Comparison of ENCODE assay signal across 1 cellular context in the genomic region with DNA sequence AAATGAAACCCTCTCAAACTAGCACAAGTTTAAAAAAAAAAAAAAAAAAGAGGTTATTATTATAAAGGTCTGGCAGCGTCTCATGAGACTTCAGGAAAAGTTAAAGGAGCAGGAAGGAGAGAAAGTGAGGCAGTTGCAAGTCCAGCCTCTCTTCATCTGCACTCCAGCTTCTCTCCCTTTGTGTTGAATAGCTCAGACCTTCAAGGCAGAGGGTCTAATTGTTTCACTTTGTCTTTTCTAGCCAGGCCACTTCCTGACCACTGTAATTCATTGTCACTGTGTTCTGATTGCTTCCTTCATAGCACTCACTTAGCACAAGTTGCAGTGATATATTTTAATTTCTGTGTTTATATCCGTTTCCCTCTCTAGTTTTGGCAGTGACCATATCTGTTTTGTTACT.
A peak's percentile ranks its signal among the peaks of the same experiment; 100 is the strongest.
TF ChIP-seq lines count a peak whose summit lies in the region.

No MANE protein-coding gene starts in this region.

TF ChIP-seq in HepG2, 621 proteins besides CTCF, POLR2A, EP300 and RAD21 (continued from another document and continues in another):
- no peak for TF ChIP-seq ZNF549 (CRISPR knock-in tag; IDR thresholded peaks at IDR 0.05)
- no peak for TF ChIP-seq MATR3 (CRISPR knock-in tag; IDR thresholded peaks at IDR 0.05)
- TF ChIP-seq, protein P1, sequence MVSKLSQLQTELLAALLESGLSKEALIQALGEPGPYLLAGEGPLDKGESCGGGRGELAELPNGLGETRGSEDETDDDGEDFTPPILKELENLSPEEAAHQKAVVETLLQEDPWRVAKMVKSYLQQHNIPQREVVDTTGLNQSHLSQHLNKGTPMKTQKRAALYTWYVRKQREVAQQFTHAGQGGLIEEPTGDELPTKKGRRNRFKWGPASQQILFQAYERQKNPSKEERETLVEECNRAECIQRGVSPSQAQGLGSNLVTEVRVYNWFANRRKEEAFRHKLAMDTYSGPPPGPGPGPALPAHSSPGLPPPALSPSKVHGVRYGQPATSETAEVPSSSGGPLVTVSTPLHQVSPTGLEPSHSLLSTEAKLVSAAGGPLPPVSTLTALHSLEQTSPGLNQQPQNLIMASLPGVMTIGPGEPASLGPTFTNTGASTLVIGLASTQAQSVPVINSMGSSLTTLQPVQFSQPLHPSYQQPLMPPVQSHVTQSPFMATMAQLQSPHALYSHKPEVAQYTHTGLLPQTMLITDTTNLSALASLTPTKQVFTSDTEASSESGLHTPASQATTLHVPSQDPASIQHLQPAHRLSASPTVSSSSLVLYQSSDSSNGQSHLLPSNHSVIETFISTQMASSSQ (IDR thresholded peaks at IDR 0.05; ENCODE audit: low read depth), result 0 out of 2 replicates have a peak, but pooled peaks have one; percentile 5
- TF ChIP-seq, protein P1 (CRISPR knock-in tag; IDR thresholded peaks at IDR 0.05; ENCODE audit: borderline replicate concordance), result no peak; the same call in 1 of the 2 replicates
- 0 out of 2 replicates have a peak, but pooled peaks have one; percentile 24 for TF ChIP-seq KLF9 (CRISPR knock-in tag; IDR thresholded peaks at IDR 0.05; ENCODE audit: low read depth)
- TF ChIP-seq ZNF317 (CRISPR knock-in tag; IDR thresholded peaks at IDR 0.05), result no peak
- TF ChIP-seq, protein P2, sequence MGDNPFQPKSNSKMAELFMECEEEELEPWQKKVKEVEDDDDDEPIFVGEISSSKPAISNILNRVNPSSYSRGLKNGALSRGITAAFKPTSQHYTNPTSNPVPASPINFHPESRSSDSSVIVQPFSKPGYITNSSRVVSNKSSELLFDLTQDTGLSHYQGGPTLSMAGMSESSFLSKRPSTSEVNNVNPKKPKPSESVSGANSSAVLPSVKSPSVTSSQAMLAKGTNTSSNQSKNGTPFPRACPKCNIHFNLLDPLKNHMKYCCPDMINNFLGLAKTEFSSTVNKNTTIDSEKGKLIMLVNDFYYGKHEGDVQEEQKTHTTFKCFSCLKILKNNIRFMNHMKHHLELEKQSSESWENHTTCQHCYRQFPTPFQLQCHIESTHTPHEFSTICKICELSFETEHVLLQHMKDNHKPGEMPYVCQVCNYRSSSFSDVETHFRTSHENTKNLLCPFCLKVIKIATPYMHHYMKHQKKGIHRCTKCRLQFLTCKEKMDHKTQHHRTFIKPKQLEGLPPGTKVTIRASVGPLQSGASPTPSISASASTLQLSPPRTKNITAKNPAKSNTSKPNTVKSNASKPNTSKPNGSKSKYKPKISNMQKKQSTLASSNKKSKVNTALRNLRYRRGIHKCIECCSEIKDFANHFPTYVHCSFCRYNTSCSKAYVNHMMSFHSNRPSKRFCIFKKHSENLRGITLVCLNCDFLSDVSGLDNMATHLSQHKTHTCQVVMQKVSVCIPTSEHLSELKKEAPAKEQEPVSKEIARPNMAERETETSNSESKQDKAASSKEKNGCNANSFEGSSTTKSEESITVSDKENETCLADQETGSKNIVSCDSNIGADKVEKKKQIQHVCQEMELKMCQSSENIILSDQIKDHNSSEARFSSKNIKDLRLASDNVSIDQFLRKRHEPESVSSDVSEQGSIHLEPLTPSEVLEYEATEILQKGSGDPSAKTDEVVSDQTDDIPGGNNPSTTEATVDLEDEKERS (CRISPR knock-in tag; IDR thresholded peaks at IDR 0.05), result no peak
- TF ChIP-seq, protein P3, sequence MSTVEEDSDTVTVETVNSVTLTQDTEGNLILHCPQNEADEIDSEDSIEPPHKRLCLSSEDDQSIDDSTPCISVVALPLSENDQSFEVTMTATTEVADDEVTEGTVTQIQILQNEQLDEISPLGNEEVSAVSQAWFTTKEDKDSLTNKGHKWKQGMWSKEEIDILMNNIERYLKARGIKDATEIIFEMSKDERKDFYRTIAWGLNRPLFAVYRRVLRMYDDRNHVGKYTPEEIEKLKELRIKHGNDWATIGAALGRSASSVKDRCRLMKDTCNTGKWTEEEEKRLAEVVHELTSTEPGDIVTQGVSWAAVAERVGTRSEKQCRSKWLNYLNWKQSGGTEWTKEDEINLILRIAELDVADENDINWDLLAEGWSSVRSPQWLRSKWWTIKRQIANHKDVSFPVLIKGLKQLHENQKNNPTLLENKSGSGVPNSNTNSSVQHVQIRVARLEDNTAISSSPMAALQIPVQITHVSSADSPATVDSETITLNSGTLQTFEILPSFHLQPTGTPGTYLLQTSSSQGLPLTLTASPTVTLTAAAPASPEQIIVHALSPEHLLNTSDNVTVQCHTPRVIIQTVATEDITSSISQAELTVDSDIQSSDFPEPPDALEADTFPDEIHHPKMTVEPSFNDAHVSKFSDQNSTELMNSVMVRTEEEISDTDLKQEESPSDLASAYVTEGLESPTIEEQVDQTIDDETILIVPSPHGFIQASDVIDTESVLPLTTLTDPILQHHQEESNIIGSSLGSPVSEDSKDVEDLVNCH (CRISPR knock-in tag; IDR thresholded peaks at IDR 0.05), result 0 out of 2 replicates have a peak, but pooled peaks have one; percentile 32
- TF ChIP-seq AKAP8 (CRISPR knock-in tag; IDR thresholded peaks at IDR 0.05), result 0 out of 2 replicates have a peak, but pooled peaks have one; percentile 20
- TF ChIP-seq HDAC6 (IDR thresholded peaks at IDR 0.05; ENCODE audit: low read depth, low read length), result 0 out of 2 replicates have a peak, but pooled peaks have one; percentile 49
- no peak for TF ChIP-seq ZNF839 (CRISPR knock-in tag; IDR thresholded peaks at IDR 0.05; ENCODE audit: borderline replicate concordance)
- no peak for TF ChIP-seq NCOA2 (CRISPR knock-in tag; IDR thresholded peaks at IDR 0.05)
- no peak for TF ChIP-seq MXD4 (CRISPR knock-in tag; IDR thresholded peaks at IDR 0.05)
- no peak for TF ChIP-seq HOXD1 (CRISPR knock-in tag; IDR thresholded peaks at IDR 0.05)
- TF ChIP-seq BRD4 (CRISPR knock-in tag; IDR thresholded peaks at IDR 0.05), result no peak
- TF ChIP-seq, protein P4, sequence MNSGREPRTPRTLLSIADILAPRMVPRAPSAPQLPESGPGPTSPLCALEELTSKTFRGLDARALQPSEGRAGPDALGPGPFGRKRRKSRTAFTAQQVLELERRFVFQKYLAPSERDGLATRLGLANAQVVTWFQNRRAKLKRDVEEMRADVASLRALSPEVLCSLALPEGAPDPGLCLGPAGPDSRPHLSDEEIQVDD (CRISPR knock-in tag; IDR thresholded peaks at IDR 0.05; ENCODE audit: borderline replicate concordance), result no peak
- no peak for TF ChIP-seq RAD51 (IDR thresholded peaks at IDR 0.05; ENCODE audit: borderline replicate concordance)
- TF ChIP-seq ISX (CRISPR knock-in tag; conservative IDR thresholded peaks at IDR 0.05), result no peak
- TF ChIP-seq ZNF781 (CRISPR knock-in tag; IDR thresholded peaks at IDR 0.05; ENCODE audit: borderline replicate concordance, not compliant biosample characterization), result no peak
- no peak for TF ChIP-seq ZNF776 (CRISPR knock-in tag; IDR thresholded peaks at IDR 0.05)
- TF ChIP-seq PHF20 (CRISPR knock-in tag; IDR thresholded peaks at IDR 0.05), result no peak
- TF ChIP-seq HOXA3 (CRISPR knock-in tag; IDR thresholded peaks at IDR 0.05), result no peak
- TF ChIP-seq, protein P5, sequence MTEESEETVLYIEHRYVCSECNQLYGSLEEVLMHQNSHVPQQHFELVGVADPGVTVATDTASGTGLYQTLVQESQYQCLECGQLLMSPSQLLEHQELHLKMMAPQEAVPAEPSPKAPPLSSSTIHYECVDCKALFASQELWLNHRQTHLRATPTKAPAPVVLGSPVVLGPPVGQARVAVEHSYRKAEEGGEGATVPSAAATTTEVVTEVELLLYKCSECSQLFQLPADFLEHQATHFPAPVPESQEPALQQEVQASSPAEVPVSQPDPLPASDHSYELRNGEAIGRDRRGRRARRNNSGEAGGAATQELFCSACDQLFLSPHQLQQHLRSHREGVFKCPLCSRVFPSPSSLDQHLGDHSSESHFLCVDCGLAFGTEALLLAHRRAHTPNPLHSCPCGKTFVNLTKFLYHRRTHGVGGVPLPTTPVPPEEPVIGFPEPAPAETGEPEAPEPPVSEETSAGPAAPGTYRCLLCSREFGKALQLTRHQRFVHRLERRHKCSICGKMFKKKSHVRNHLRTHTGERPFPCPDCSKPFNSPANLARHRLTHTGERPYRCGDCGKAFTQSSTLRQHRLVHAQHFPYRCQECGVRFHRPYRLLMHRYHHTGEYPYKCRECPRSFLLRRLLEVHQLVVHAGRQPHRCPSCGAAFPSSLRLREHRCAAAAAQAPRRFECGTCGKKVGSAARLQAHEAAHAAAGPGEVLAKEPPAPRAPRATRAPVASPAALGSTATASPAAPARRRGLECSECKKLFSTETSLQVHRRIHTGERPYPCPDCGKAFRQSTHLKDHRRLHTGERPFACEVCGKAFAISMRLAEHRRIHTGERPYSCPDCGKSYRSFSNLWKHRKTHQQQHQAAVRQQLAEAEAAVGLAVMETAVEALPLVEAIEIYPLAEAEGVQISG (CRISPR knock-in tag; IDR thresholded peaks at IDR 0.05), result no peak
- no peak for TF ChIP-seq HOXA7 (CRISPR knock-in tag; IDR thresholded peaks at IDR 0.05)
- TF ChIP-seq, protein P6, sequence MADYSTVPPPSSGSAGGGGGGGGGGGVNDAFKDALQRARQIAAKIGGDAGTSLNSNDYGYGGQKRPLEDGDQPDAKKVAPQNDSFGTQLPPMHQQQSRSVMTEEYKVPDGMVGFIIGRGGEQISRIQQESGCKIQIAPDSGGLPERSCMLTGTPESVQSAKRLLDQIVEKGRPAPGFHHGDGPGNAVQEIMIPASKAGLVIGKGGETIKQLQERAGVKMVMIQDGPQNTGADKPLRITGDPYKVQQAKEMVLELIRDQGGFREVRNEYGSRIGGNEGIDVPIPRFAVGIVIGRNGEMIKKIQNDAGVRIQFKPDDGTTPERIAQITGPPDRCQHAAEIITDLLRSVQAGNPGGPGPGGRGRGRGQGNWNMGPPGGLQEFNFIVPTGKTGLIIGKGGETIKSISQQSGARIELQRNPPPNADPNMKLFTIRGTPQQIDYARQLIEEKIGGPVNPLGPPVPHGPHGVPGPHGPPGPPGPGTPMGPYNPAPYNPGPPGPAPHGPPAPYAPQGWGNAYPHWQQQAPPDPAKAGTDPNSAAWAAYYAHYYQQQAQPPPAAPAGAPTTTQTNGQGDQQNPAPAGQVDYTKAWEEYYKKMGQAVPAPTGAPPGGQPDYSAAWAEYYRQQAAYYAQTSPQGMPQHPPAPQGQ (CRISPR knock-in tag; IDR thresholded peaks at IDR 0.05; ENCODE audit: borderline replicate concordance), result no peak
- no peak for TF ChIP-seq RELA (CRISPR knock-in tag; IDR thresholded peaks at IDR 0.05)
- peak; percentile 7; the same call in 1 of the 2 replicates for TF ChIP-seq SSRP1 (CRISPR knock-in tag; IDR thresholded peaks at IDR 0.05)
- TF ChIP-seq ZFP36L1 (CRISPR knock-in tag; IDR thresholded peaks at IDR 0.05), result peak; percentile 6; the same call in 1 of the 2 replicates
- TF ChIP-seq ZMYM4 (CRISPR knock-in tag; IDR thresholded peaks at IDR 0.05), result no peak
- TF ChIP-seq, protein P7, sequence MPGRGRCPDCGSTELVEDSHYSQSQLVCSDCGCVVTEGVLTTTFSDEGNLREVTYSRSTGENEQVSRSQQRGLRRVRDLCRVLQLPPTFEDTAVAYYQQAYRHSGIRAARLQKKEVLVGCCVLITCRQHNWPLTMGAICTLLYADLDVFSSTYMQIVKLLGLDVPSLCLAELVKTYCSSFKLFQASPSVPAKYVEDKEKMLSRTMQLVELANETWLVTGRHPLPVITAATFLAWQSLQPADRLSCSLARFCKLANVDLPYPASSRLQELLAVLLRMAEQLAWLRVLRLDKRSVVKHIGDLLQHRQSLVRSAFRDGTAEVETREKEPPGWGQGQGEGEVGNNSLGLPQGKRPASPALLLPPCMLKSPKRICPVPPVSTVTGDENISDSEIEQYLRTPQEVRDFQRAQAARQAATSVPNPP (CRISPR knock-in tag; IDR thresholded peaks at IDR 0.05), result no peak
- no peak for TF ChIP-seq ZBTB3 (CRISPR knock-in tag; IDR thresholded peaks at IDR 0.05; ENCODE audit: borderline replicate concordance, low read depth)
- no peak for TF ChIP-seq ZNF598 (CRISPR knock-in tag; IDR thresholded peaks at IDR 0.05; ENCODE audit: borderline replicate concordance)
- TF ChIP-seq, protein P8, sequence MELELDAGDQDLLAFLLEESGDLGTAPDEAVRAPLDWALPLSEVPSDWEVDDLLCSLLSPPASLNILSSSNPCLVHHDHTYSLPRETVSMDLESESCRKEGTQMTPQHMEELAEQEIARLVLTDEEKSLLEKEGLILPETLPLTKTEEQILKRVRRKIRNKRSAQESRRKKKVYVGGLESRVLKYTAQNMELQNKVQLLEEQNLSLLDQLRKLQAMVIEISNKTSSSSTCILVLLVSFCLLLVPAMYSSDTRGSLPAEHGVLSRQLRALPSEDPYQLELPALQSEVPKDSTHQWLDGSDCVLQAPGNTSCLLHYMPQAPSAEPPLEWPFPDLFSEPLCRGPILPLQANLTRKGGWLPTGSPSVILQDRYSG (CRISPR knock-in tag; IDR thresholded peaks at IDR 0.05), result 0 out of 2 replicates have a peak, but pooled peaks have one; percentile 28
- TF ChIP-seq, protein P9, sequence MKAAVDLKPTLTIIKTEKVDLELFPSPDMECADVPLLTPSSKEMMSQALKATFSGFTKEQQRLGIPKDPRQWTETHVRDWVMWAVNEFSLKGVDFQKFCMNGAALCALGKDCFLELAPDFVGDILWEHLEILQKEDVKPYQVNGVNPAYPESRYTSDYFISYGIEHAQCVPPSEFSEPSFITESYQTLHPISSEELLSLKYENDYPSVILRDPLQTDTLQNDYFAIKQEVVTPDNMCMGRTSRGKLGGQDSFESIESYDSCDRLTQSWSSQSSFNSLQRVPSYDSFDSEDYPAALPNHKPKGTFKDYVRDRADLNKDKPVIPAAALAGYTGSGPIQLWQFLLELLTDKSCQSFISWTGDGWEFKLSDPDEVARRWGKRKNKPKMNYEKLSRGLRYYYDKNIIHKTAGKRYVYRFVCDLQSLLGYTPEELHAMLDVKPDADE (CRISPR knock-in tag; IDR thresholded peaks at IDR 0.05), result no peak
- TF ChIP-seq JARID2 (CRISPR knock-in tag; IDR thresholded peaks at IDR 0.05; ENCODE audit: insufficient replicate concordance), result no peak
- TF ChIP-seq GMEB2 (CRISPR knock-in tag; IDR thresholded peaks at IDR 0.05; ENCODE audit: low read depth), result no peak
